In the genomic region with DNA sequence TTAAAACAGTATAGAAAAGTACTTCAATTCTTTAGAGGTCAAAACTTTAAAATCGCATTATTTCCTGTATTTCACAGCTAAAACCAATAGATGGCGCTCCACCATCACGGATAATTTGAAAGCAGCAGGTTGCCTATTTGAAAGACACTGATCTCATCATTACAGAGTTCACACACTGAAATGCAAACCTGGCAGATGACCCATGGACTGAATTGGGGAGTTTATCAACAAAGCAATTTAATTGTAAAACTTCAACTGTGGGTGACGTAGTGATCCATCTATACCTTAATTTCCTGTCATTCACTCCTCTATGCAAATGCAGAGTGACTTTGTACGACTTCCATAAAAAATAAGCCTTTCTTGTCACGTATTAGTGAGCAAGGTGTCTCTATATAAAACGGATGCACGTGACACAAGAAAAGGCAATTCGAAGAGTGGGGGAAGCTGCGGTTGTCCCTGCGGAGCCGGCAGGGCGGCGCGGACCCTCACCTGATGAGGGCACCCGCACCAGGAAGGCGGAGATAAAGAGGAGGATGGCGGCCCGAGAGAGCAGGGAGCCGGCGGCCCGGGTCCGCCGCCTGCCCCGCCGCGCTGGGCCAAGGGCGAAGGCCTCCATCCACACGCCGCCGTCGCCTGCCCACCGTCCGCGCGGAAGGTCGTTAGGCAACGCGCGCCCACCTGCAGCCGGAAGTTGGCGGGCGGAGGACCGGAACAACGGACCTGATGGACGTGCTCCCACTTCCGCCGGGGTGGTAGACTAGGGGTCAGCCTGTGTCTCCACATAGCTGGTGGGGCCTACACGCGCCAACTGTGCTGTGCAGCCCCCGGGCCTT, we compare ENCODE assay signal across 1 cellular context.
TF ChIP-seq lines count a peak whose summit lies in the region.

A gene with protein sequence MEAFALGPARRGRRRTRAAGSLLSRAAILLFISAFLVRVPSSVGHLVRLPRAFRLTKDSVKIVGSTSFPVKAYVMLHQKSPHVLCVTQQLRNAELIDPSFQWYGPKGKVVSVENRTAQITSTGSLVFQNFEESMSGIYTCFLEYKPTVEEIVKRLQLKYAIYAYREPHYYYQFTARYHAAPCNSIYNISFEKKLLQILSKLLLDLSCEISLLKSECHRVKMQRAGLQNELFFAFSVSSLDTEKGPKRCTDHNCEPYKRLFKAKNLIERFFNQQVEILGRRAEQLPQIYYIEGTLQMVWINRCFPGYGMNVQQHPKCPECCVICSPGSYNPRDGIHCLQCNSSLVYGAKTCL (minus strand): TSS at position 668 of the 833 bp plus-strand sequence. CDS start 52 bp downstream, at position 616.

TF ChIP-seq in K562, 482 proteins besides CTCF, POLR2A, EP300 and RAD21 (continued from another document and continues in another):
- TF ChIP-seq, protein P1, sequence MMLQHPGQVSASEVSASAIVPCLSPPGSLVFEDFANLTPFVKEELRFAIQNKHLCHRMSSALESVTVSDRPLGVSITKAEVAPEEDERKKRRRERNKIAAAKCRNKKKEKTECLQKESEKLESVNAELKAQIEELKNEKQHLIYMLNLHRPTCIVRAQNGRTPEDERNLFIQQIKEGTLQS (IDR thresholded peaks at IDR 0.05): no peak
- TF ChIP-seq, protein P1 (CRISPR knock-in tag; conservative IDR thresholded peaks at IDR 0.05): no peak
- TF ChIP-seq PHF21A (IDR thresholded peaks at IDR 0.05; ENCODE audit: borderline replicate concordance, low read depth) (no peak), PTRF (tag; IDR thresholded peaks at IDR 0.05) (no peak), ETS2 (tag; IDR thresholded peaks at IDR 0.05; ENCODE audit: borderline replicate concordance, poor library complexity, severe bottlenecking) (no peak), GTF2E2 (tag; IDR thresholded peaks at IDR 0.05) (no peak), ZKSCAN3 (CRISPR knock-in tag; IDR thresholded peaks at IDR 0.05) (no peak), JUND (IDR thresholded peaks at IDR 0.05; ENCODE audit: borderline replicate concordance, low read depth, low read length) (0 out of 2 replicates have a peak, but pooled peaks have one; percentile 7), JUND (tag; IDR thresholded peaks at IDR 0.05; ENCODE audit: borderline replicate concordance, low read depth, low read length) (no peak), ZNF583 (CRISPR knock-in tag; IDR thresholded peaks at IDR 0.05) (no peak), FOXM1 (IDR thresholded peaks at IDR 0.05; ENCODE audit: low read depth) (no peak), FOXM1 (CRISPR knock-in tag; IDR thresholded peaks at IDR 0.05; ENCODE audit: low read depth) (no peak), CREM (IDR thresholded peaks at IDR 0.05; ENCODE audit: low read depth) (no peak), ZZZ3 (IDR thresholded peaks at IDR 0.05) (no peak), ZNF444 (CRISPR knock-in tag; IDR thresholded peaks at IDR 0.05) (no peak), ZNF184 (CRISPR knock-in tag; IDR thresholded peaks at IDR 0.05) (no peak), POLR2AphosphoS2 (IDR thresholded peaks at IDR 0.05; ENCODE audit: low read length) (no peak), DACH1 (IDR thresholded peaks at IDR 0.05; ENCODE audit: partially characterized antibody) (no peak), KDM2B (CRISPR knock-in tag; IDR thresholded peaks at IDR 0.05) (no peak), ZC3H4 (CRISPR knock-in tag; IDR thresholded peaks at IDR 0.05; ENCODE audit: borderline replicate concordance) (no peak), ZNF263 (CRISPR knock-in tag; IDR thresholded peaks at IDR 0.05; ENCODE audit: borderline replicate concordance) (no peak), SIN3A (IDR thresholded peaks at IDR 0.05; ENCODE audit: borderline replicate concordance in 2 of 2, control insufficient read depth in 1 of 2, low read depth in 2 of 2, low read length in 2 of 2) (no peak), ETV6 (IDR thresholded peaks at IDR 0.05; ENCODE audit: borderline replicate concordance in 1 of 2, low read depth in 2 of 2, low read length in 1 of 2) (no peak), ETV6 (CRISPR knock-in tag; IDR thresholded peaks at IDR 0.05; ENCODE audit: borderline replicate concordance) (no peak), ZNF134 (CRISPR knock-in tag; conservative IDR thresholded peaks at IDR 0.05) (peak; percentile 69), KAT7 (CRISPR knock-in tag; IDR thresholded peaks at IDR 0.05; ENCODE audit: borderline replicate concordance) (no peak), EGR1 (conservative IDR thresholded peaks at IDR 0.05) (no peak), SMARCA4 (IDR thresholded peaks at IDR 0.05) (no peak), KDM5B (IDR thresholded peaks at IDR 0.05; ENCODE audit: insufficient replicate concordance, low read depth, low read length) (no peak), FUS (optimal IDR thresholded peaks at IDR 0.05; ENCODE audit: low read depth, low read length) (no peak), NFRKB (IDR thresholded peaks at IDR 0.05; ENCODE audit: low read depth) (no peak), ADNP (tag; IDR thresholded peaks at IDR 0.05) (no peak), RBM34 (IDR thresholded peaks at IDR 0.05; ENCODE audit: borderline replicate concordance, insufficient read depth, low read length) (no peak), BRD9 (IDR thresholded peaks at IDR 0.05; ENCODE audit: low read depth, partially characterized antibody) (no peak), SMC3 (conservative IDR thresholded peaks at IDR 0.05; ENCODE audit: insufficient read depth, low read depth, low read length) (peak; percentile 58), NR2F6 (CRISPR knock-in tag; IDR thresholded peaks at IDR 0.05) (no peak), FOXK1 (CRISPR knock-in tag; IDR thresholded peaks at IDR 0.05; ENCODE audit: borderline replicate concordance) (no peak)
- TF ChIP-seq, protein P2, sequence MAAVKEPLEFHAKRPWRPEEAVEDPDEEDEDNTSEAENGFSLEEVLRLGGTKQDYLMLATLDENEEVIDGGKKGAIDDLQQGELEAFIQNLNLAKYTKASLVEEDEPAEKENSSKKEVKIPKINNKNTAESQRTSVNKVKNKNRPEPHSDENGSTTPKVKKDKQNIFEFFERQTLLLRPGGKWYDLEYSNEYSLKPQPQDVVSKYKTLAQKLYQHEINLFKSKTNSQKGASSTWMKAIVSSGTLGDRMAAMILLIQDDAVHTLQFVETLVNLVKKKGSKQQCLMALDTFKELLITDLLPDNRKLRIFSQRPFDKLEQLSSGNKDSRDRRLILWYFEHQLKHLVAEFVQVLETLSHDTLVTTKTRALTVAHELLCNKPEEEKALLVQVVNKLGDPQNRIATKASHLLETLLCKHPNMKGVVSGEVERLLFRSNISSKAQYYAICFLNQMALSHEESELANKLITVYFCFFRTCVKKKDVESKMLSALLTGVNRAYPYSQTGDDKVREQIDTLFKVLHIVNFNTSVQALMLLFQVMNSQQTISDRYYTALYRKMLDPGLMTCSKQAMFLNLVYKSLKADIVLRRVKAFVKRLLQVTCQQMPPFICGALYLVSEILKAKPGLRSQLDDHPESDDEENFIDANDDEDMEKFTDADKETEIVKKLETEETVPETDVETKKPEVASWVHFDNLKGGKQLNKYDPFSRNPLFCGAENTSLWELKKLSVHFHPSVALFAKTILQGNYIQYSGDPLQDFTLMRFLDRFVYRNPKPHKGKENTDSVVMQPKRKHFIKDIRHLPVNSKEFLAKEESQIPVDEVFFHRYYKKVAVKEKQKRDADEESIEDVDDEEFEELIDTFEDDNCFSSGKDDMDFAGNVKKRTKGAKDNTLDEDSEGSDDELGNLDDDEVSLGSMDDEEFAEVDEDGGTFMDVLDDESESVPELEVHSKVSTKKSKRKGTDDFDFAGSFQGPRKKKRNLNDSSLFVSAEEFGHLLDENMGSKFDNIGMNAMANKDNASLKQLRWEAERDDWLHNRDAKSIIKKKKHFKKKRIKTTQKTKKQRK (IDR thresholded peaks at IDR 0.05; ENCODE audit: borderline replicate concordance, low read depth, low read length): no peak
- TF ChIP-seq, protein P3, sequence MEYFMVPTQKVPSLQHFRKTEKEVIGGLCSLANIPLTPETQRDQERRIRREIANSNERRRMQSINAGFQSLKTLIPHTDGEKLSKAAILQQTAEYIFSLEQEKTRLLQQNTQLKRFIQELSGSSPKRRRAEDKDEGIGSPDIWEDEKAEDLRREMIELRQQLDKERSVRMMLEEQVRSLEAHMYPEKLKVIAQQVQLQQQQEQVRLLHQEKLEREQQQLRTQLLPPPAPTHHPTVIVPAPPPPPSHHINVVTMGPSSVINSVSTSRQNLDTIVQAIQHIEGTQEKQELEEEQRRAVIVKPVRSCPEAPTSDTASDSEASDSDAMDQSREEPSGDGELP (CRISPR knock-in tag; IDR thresholded peaks at IDR 0.05; ENCODE audit: borderline replicate concordance): no peak
- TF ChIP-seq, protein P4, sequence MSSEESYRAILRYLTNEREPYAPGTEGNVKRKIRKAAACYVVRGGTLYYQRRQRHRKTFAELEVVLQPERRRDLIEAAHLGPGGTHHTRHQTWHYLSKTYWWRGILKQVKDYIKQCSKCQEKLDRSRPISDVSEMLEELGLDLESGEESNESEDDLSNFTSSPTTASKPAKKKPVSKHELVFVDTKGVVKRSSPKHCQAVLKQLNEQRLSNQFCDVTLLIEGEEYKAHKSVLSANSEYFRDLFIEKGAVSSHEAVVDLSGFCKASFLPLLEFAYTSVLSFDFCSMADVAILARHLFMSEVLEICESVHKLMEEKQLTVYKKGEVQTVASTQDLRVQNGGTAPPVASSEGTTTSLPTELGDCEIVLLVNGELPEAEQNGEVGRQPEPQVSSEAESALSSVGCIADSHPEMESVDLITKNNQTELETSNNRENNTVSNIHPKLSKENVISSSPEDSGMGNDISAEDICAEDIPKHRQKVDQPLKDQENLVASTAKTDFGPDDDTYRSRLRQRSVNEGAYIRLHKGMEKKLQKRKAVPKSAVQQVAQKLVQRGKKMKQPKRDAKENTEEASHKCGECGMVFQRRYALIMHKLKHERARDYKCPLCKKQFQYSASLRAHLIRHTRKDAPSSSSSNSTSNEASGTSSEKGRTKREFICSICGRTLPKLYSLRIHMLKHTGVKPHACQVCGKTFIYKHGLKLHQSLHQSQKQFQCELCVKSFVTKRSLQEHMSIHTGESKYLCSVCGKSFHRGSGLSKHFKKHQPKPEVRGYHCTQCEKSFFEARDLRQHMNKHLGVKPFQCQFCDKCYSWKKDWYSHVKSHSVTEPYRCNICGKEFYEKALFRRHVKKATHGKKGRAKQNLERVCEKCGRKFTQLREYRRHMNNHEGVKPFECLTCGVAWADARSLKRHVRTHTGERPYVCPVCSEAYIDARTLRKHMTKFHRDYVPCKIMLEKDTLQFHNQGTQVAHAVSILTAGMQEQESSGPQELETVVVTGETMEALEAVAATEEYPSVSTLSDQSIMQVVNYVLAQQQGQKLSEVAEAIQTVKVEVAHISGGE (CRISPR knock-in tag; IDR thresholded peaks at IDR 0.05): peak in 1 of 3 experiments; percentile 96; a peak in 2 of 6 replicates
- TF ChIP-seq, protein P5, sequence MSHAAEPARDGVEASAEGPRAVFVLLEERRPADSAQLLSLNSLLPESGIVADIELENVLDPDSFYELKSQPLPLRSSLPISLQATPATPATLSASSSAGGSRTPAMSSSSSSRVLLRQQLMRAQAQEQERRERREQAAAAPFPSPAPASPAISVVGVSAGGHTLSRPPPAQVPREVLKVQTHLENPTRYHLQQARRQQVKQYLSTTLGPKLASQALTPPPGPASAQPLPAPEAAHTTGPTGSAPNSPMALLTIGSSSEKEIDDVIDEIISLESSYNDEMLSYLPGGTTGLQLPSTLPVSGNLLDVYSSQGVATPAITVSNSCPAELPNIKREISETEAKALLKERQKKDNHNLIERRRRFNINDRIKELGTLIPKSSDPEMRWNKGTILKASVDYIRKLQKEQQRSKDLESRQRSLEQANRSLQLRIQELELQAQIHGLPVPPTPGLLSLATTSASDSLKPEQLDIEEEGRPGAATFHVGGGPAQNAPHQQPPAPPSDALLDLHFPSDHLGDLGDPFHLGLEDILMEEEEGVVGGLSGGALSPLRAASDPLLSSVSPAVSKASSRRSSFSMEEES (CRISPR knock-in tag; IDR thresholded peaks at IDR 0.05): peak; percentile 21; the same call in 1 of the 2 replicates
- TF ChIP-seq, protein P6, sequence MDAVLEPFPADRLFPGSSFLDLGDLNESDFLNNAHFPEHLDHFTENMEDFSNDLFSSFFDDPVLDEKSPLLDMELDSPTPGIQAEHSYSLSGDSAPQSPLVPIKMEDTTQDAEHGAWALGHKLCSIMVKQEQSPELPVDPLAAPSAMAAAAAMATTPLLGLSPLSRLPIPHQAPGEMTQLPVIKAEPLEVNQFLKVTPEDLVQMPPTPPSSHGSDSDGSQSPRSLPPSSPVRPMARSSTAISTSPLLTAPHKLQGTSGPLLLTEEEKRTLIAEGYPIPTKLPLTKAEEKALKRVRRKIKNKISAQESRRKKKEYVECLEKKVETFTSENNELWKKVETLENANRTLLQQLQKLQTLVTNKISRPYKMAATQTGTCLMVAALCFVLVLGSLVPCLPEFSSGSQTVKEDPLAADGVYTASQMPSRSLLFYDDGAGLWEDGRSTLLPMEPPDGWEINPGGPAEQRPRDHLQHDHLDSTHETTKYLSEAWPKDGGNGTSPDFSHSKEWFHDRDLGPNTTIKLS (IDR thresholded peaks at IDR 0.05; ENCODE audit: borderline replicate concordance, low read depth): no peak
- TF ChIP-seq, protein P7, sequence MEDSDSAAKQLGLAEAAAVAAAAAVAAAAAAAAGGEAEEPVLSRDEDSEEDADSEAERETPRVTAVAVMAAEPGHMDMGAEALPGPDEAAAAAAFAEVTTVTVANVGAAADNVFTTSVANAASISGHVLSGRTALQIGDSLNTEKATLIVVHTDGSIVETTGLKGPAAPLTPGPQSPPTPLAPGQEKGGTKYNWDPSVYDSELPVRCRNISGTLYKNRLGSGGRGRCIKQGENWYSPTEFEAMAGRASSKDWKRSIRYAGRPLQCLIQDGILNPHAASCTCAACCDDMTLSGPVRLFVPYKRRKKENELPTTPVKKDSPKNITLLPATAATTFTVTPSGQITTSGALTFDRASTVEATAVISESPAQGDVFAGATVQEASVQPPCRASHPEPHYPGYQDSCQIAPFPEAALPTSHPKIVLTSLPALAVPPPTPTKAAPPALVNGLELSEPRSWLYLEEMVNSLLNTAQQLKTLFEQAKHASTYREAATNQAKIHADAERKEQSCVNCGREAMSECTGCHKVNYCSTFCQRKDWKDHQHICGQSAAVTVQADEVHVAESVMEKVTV (CRISPR knock-in tag; IDR thresholded peaks at IDR 0.05): peak; percentile 56
- TF ChIP-seq, protein P8, sequence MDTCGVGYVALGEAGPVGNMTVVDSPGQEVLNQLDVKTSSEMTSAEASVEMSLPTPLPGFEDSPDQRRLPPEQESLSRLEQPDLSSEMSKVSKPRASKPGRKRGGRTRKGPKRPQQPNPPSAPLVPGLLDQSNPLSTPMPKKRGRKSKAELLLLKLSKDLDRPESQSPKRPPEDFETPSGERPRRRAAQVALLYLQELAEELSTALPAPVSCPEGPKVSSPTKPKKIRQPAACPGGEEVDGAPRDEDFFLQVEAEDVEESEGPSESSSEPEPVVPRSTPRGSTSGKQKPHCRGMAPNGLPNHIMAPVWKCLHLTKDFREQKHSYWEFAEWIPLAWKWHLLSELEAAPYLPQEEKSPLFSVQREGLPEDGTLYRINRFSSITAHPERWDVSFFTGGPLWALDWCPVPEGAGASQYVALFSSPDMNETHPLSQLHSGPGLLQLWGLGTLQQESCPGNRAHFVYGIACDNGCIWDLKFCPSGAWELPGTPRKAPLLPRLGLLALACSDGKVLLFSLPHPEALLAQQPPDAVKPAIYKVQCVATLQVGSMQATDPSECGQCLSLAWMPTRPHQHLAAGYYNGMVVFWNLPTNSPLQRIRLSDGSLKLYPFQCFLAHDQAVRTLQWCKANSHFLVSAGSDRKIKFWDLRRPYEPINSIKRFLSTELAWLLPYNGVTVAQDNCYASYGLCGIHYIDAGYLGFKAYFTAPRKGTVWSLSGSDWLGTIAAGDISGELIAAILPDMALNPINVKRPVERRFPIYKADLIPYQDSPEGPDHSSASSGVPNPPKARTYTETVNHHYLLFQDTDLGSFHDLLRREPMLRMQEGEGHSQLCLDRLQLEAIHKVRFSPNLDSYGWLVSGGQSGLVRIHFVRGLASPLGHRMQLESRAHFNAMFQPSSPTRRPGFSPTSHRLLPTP (IDR thresholded peaks at IDR 0.05; ENCODE audit: borderline replicate concordance, extremely low read depth, insufficient read length): no peak
